In the genomic region with DNA sequence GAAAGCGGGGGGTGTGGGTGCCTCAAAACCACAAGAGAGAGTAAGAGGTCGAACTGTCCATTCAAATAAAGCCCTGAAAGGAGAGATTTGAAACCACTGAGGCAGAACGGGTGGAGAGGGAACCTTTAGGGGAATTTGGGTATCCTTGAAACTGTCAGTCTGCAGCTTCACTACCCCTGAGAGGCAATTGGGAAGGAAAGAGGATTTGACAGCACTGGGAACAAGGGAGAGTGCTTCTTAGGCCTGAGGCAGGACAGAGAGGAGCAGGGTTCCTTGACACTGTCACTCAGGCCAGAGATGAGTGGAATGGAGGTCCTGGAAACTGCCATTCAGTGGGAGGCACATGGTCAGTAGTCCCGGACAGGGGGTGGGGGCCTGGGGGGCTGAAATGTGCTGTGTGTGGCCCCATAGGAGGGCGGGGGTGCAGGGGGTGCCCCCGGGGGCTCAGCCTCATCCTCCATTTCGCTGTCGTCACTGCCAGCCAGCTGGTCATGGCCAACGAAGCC, we compare ENCODE assay signal across 2 cellular contexts.
TF ChIP-seq lines count a peak whose summit lies in the region.

No MANE protein-coding gene starts in this region.

TF ChIP-seq in A549, 52 proteins besides CTCF, POLR2A, EP300 and RAD21:
- TF ChIP-seq SREBF2 (IDR thresholded peaks at IDR 0.05) (no peak), CHD2 (IDR thresholded peaks at IDR 0.05; ENCODE audit: low read length, partially characterized antibody) (no peak), CEBPB (IDR thresholded peaks at IDR 0.05) (no peak), BHLHE40 (IDR thresholded peaks at IDR 0.05; ENCODE audit: low read depth, low read length) (no peak), JUNB (IDR thresholded peaks at IDR 0.05) (no peak), JUN (IDR thresholded peaks at IDR 0.05) (no peak), NPAS2 (CRISPR knock-in tag; IDR thresholded peaks at IDR 0.05; ENCODE audit: borderline replicate concordance) (no peak), TFCP2L1 (CRISPR knock-in tag; IDR thresholded peaks at IDR 0.05) (no peak), MAZ (IDR thresholded peaks at IDR 0.05; ENCODE audit: borderline replicate concordance, low read depth, low read length) (no peak), HOXB5 (CRISPR knock-in tag; IDR thresholded peaks at IDR 0.05) (no peak), HEYL (CRISPR knock-in tag; IDR thresholded peaks at IDR 0.05) (no peak), MAFK (IDR thresholded peaks at IDR 0.05; ENCODE audit: partially characterized antibody) (no peak), HDAC2 (IDR thresholded peaks at IDR 0.05) (no peak), CBX8 (IDR thresholded peaks at IDR 0.05) (no peak), HOXA7 (CRISPR knock-in tag; IDR thresholded peaks at IDR 0.05) (no peak)
- TF ChIP-seq, protein P1, sequence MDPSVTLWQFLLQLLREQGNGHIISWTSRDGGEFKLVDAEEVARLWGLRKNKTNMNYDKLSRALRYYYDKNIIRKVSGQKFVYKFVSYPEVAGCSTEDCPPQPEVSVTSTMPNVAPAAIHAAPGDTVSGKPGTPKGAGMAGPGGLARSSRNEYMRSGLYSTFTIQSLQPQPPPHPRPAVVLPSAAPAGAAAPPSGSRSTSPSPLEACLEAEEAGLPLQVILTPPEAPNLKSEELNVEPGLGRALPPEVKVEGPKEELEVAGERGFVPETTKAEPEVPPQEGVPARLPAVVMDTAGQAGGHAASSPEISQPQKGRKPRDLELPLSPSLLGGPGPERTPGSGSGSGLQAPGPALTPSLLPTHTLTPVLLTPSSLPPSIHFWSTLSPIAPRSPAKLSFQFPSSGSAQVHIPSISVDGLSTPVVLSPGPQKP (IDR thresholded peaks at IDR 0.05; ENCODE audit: low read depth, low read length): no peak
- TF ChIP-seq, protein P2, sequence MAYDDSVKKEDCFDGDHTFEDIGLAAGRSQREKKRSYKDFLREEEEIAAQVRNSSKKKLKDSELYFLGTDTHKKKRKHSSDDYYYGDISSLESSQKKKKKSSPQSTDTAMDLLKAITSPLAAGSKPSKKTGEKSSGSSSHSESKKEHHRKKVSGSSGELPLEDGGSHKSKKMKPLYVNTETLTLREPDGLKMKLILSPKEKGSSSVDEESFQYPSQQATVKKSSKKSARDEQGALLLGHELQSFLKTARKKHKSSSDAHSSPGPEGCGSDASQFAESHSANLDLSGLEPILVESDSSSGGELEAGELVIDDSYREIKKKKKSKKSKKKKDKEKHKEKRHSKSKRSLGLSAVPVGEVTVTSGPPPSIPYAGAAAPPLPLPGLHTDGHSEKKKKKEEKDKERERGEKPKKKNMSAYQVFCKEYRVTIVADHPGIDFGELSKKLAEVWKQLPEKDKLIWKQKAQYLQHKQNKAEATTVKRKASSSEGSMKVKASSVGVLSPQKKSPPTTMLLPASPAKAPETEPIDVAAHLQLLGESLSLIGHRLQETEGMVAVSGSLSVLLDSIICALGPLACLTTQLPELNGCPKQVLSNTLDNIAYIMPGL (CRISPR knock-in tag; IDR thresholded peaks at IDR 0.05; ENCODE audit: borderline replicate concordance): no peak
- TF ChIP-seq, protein P3, sequence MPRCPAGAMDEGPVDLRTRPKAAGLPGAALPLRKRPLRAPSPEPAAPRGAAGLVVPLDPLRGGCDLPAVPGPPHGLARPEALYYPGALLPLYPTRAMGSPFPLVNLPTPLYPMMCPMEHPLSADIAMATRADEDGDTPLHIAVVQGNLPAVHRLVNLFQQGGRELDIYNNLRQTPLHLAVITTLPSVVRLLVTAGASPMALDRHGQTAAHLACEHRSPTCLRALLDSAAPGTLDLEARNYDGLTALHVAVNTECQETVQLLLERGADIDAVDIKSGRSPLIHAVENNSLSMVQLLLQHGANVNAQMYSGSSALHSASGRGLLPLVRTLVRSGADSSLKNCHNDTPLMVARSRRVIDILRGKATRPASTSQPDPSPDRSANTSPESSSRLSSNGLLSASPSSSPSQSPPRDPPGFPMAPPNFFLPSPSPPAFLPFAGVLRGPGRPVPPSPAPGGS (IDR thresholded peaks at IDR 0.05): no peak

TF ChIP-seq in H1, 55 proteins besides CTCF, POLR2A, EP300 and RAD21:
- TF ChIP-seq YY1 (IDR thresholded peaks at IDR 0.05; ENCODE audit: low read depth, low read length) (no peak), TCF12 (IDR thresholded peaks at IDR 0.05; ENCODE audit: low read depth, low read length) (no peak), NRF1 (IDR thresholded peaks at IDR 0.05; ENCODE audit: low read depth, low read length) (no peak), POLR2AphosphoS5 (IDR thresholded peaks at IDR 0.05; ENCODE audit: low read depth, low read length) (no peak), ASH2L (IDR thresholded peaks at IDR 0.05; ENCODE audit: low read length) (no peak), JUND (IDR thresholded peaks at IDR 0.05; ENCODE audit: low read length) (no peak), EZH2 (IDR thresholded peaks at IDR 0.05; ENCODE audit: low read depth, low read length, severe bottlenecking) (no peak), TEAD4 (IDR thresholded peaks at IDR 0.05; ENCODE audit: low read depth, low read length) (no peak), CHD1 (IDR thresholded peaks at IDR 0.05; ENCODE audit: low read depth, low read length) (no peak), SIRT6 (IDR thresholded peaks at IDR 0.05; ENCODE audit: low read length) (no peak), JUN (IDR thresholded peaks at IDR 0.05; ENCODE audit: low read depth, low read length) (no peak), POU5F1 (IDR thresholded peaks at IDR 0.05; ENCODE audit: low read depth, low read length) (no peak), CEBPB (IDR thresholded peaks at IDR 0.05; ENCODE audit: low read depth, low read length) (no peak), HDAC6 (IDR thresholded peaks at IDR 0.05; ENCODE audit: low read depth, low read length) (no peak), CBX5 (IDR thresholded peaks at IDR 0.05; ENCODE audit: low read depth, low read length) (no peak)
- TF ChIP-seq, protein P4, sequence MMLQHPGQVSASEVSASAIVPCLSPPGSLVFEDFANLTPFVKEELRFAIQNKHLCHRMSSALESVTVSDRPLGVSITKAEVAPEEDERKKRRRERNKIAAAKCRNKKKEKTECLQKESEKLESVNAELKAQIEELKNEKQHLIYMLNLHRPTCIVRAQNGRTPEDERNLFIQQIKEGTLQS (IDR thresholded peaks at IDR 0.05; ENCODE audit: insufficient read depth, low read depth, low read length): no peak
- TF ChIP-seq, protein P5, sequence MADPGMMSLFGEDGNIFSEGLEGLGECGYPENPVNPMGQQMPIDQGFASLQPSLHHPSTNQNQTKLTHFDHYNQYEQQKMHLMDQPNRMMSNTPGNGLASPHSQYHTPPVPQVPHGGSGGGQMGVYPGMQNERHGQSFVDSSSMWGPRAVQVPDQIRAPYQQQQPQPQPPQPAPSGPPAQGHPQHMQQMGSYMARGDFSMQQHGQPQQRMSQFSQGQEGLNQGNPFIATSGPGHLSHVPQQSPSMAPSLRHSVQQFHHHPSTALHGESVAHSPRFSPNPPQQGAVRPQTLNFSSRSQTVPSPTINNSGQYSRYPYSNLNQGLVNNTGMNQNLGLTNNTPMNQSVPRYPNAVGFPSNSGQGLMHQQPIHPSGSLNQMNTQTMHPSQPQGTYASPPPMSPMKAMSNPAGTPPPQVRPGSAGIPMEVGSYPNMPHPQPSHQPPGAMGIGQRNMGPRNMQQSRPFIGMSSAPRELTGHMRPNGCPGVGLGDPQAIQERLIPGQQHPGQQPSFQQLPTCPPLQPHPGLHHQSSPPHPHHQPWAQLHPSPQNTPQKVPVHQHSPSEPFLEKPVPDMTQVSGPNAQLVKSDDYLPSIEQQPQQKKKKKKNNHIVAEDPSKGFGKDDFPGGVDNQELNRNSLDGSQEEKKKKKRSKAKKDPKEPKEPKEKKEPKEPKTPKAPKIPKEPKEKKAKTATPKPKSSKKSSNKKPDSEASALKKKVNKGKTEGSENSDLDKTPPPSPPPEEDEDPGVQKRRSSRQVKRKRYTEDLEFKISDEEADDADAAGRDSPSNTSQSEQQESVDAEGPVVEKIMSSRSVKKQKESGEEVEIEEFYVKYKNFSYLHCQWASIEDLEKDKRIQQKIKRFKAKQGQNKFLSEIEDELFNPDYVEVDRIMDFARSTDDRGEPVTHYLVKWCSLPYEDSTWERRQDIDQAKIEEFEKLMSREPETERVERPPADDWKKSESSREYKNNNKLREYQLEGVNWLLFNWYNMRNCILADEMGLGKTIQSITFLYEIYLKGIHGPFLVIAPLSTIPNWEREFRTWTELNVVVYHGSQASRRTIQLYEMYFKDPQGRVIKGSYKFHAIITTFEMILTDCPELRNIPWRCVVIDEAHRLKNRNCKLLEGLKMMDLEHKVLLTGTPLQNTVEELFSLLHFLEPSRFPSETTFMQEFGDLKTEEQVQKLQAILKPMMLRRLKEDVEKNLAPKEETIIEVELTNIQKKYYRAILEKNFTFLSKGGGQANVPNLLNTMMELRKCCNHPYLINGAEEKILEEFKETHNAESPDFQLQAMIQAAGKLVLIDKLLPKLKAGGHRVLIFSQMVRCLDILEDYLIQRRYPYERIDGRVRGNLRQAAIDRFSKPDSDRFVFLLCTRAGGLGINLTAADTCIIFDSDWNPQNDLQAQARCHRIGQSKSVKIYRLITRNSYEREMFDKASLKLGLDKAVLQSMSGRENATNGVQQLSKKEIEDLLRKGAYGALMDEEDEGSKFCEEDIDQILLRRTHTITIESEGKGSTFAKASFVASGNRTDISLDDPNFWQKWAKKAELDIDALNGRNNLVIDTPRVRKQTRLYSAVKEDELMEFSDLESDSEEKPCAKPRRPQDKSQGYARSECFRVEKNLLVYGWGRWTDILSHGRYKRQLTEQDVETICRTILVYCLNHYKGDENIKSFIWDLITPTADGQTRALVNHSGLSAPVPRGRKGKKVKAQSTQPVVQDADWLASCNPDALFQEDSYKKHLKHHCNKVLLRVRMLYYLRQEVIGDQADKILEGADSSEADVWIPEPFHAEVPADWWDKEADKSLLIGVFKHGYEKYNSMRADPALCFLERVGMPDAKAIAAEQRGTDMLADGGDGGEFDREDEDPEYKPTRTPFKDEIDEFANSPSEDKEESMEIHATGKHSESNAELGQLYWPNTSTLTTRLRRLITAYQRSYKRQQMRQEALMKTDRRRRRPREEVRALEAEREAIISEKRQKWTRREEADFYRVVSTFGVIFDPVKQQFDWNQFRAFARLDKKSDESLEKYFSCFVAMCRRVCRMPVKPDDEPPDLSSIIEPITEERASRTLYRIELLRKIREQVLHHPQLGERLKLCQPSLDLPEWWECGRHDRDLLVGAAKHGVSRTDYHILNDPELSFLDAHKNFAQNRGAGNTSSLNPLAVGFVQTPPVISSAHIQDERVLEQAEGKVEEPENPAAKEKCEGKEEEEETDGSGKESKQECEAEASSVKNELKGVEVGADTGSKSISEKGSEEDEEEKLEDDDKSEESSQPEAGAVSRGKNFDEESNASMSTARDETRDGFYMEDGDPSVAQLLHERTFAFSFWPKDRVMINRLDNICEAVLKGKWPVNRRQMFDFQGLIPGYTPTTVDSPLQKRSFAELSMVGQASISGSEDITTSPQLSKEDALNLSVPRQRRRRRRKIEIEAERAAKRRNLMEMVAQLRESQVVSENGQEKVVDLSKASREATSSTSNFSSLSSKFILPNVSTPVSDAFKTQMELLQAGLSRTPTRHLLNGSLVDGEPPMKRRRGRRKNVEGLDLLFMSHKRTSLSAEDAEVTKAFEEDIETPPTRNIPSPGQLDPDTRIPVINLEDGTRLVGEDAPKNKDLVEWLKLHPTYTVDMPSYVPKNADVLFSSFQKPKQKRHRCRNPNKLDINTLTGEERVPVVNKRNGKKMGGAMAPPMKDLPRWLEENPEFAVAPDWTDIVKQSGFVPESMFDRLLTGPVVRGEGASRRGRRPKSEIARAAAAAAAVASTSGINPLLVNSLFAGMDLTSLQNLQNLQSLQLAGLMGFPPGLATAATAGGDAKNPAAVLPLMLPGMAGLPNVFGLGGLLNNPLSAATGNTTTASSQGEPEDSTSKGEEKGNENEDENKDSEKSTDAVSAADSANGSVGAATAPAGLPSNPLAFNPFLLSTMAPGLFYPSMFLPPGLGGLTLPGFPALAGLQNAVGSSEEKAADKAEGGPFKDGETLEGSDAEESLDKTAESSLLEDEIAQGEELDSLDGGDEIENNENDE (IDR thresholded peaks at IDR 0.05; ENCODE audit: insufficient replicate concordance, low read length): no peak
